Comparison of ENCODE assay signal across 9 cellular contexts in genomic region chr17:44386182-44386525, GRCh38. TPM values are rescaled to one million over a fixed set of nuclear protein-coding genes. Genes with fewer than 3 reads are reported as not detected.
A peak's percentile ranks its signal among the peaks of the same experiment; 100 is the strongest.
DNase-seq lines count a peak whose midpoint lies in the region; ATAC-seq and TF ChIP-seq lines count a peak whose summit lies in the region.
"Had no signal": no experiment of that assay in that cellular context is flagged by ENCODE, and none has a peak within 500 bp of the region (broad histone marks: within the 10 kb centered on the region; RNA-seq: fewer than 3 reads in every experiment).

No MANE protein-coding gene starts in this region.

- POLR2A ChIA-PET in T-cell (lab: Charles Lee): no interaction called here

- peaks cover 21% of the 10 kb centered on the region for H3K27me3 Mint-ChIP-seq in T-helper 1 cell treated with Interleukin-12 subunit alpha and Interleukin-12 subunit beta and Interleukin-4 antibody, amounts not matched to agents 30 μg/mL and 1 μg/mL, for 36 hours (ENCODE audit: low read depth)
- H3K27me3 Mint-ChIP-seq in T-cell: peaks cover 5 to 7% of the 10 kb centered on the region in 2 donors

- no peak for TF ChIP-seq CTCF in fibroblast of villous mesenchyme (IDR thresholded peaks at IDR 0.05; ENCODE audit: insufficient read depth, low read depth, low read length)

- ATAC-seq in T-cell (replicated peaks in 1 of 4) (no peak), GM21515 (IDR thresholded peaks at IDR 0.05; ENCODE audit: unreplicated experiment) (no peak)

- DNase-seq in T-helper 1 cell (no peak), T-cell (no peak), fibroblast of villous mesenchyme (ENCODE audit: low read depth) (no peak), activated gamma-delta T cell treated with Interleukin-2 at 50 U/mL for 16 hours (no peak), inferior parietal cortex (ENCODE audit: extremely low spot score) (no peak)

- peaks cover 9% of the 10 kb centered on the region for H3K4me1 Mint-ChIP-seq in T-helper 1 cell treated with Interleukin-12 subunit alpha and Interleukin-12 subunit beta and Interleukin-4 antibody, amounts not matched to agents 30 μg/mL and 1 μg/mL, for 36 hours (ENCODE audit: low read depth)
- peaks cover 13 to 27% (median 21%) of the 10 kb centered on the region in 3 donors for H3K4me1 Mint-ChIP-seq in T-cell

- no peak overlapping the region for H3K27ac ChIP-seq in skin epidermis
- H3K27ac ChIP-seq: HL-60 had no signal

- CTCF ChIA-PET in T-cell (lab: Charles Lee): interaction anchor here in 1 of 2 donors (1.7 kb wide), 1 partner anchor 23 kb away, joined by 6 read pairs; the partner anchor contains the start of gene FAM171A2

- peak overlapping the region; percentile 75 for H3K4me3 Mint-ChIP-seq in T-helper 1 cell treated with Interleukin-12 subunit alpha and Interleukin-12 subunit beta and Interleukin-4 antibody, amounts not matched to agents 30 μg/mL and 1 μg/mL, for 36 hours
- peak overlapping the region; percentile 68 to 77 (median 71) for H3K4me3 Mint-ChIP-seq in T-cell

- peaks cover 1% of the 10 kb centered on the region for H3K36me3 Mint-ChIP-seq in T-helper 1 cell treated with Interleukin-12 subunit alpha and Interleukin-12 subunit beta and Interleukin-4 antibody, amounts not matched to agents 30 μg/mL and 1 μg/mL, for 36 hours (ENCODE audit: low read depth)
- no peaks in the 10 kb centered on the region for H3K36me3 Mint-ChIP-seq in T-cell

- H3K9me3 Mint-ChIP-seq in T-helper 1 cell treated with Interleukin-12 subunit alpha and Interleukin-12 subunit beta and Interleukin-4 antibody, amounts not matched to agents 30 μg/mL and 1 μg/mL, for 36 hours: no peaks in the 10 kb centered on the region
- H3K9me3 Mint-ChIP-seq in T-cell: no peaks in the 10 kb centered on the region

- peak overlapping the region; percentile 70 for H3K4me3 ChIP-seq in fibroblast of villous mesenchyme (ENCODE audit: low read depth, low read length)
- peak overlapping the region in 4 of 7 experiments; percentile 36 to 50 (median 44) for H3K4me3 ChIP-seq in skin epidermis

- peak overlapping the region; percentile 41 for H3K27ac Mint-ChIP-seq in T-helper 1 cell treated with Interleukin-12 subunit alpha and Interleukin-12 subunit beta and Interleukin-4 antibody, amounts not matched to agents 30 μg/mL and 1 μg/mL, for 36 hours
- H3K27ac Mint-ChIP-seq in T-cell: no peak overlapping the region

RNA-seq across cellular contexts. Expression of gene ITGA2B, which starts 3.3 kb away (rescaled TPM):
- 1 to 10 TPM in 3 of 5 donors, under 1 TPM in 2; 0.41 to 3.9 (median 1.1) TPM for total RNA-seq in T-cell
- under 0.01 TPM in 2 replicates for total RNA-seq in fibroblast of villous mesenchyme

RNA-seq across cellular contexts. Expression of gene FAM171A2, which starts 22.5 kb away (rescaled TPM):
- total RNA-seq in T-cell (1 to 10 TPM in 2 of 5 donors, under 1 TPM in 3; 0.18 to 1.5 (median 0.89) TPM), fibroblast of villous mesenchyme (0.86 and 2.6 TPM in 2 replicates)

RNA-seq across cellular contexts. Expression of gene GRN, which starts 41.1 kb away (rescaled TPM):
- total RNA-seq in T-cell: 10 to 100 TPM; 21.0 to 48.3 (median 40.1) TPM
- 165 and 256 TPM in 2 replicates for total RNA-seq in fibroblast of villous mesenchyme
